29 cellular contexts compared by ENCODE assay signal in genomic region chr4:154858166-154858565, GRCh38.
"Had no signal": no experiment of that assay in that cellular context is flagged by ENCODE, and none has a peak within 500 bp of the region (broad histone marks: within the 10 kb centered on the region; RNA-seq: fewer than 3 reads in every experiment).

No MANE protein-coding gene starts in this region.

- H3K4me1 Mint-ChIP-seq: mesothelial cell of epicardium; naive B cell; natural killer cell; nephron progenitor cell; neural progenitor cell; stimulated activated naive B cell treated with anti-CD40 and anti-IgM and Interleukin-4, amounts not matched to agents 10 μg/mL and 1 μg/mL and 100 μg/mL, for 72 hours had no signal

- H3K4me1 ChIP-seq: lower lobe of right lung, neural progenitor cell, parathyroid adenoma, psoas muscle, right atrium auricular region, suprapubic skin, tibial nerve, upper lobe of left lung, vagina had no signal

- H3K27me3 Mint-ChIP-seq: naive B cell; stimulated activated naive B cell treated with anti-CD40 and anti-IgM and Interleukin-4, amounts not matched to agents 10 μg/mL and 1 μg/mL and 100 μg/mL, for 72 hours; stimulated activated naive CD8-positive, alpha-beta T cell treated with anti-CD3 and anti-CD28 coated beads, Interleukin-15, Interleukin-2, amounts not matched to agents 100 ng/mL and 50 ng/mL, for 24 hours had no signal

- H3K36me3 ChIP-seq: lower lobe of right lung, neural progenitor cell, neutrophil, right atrium auricular region, suprapubic skin, thoracic aorta, tibial nerve, upper lobe of left lung, vagina had no signal

- H3K27ac Mint-ChIP-seq: mesothelial cell of epicardium; naive B cell; natural killer cell; nephron progenitor cell; neural progenitor cell; stimulated activated naive B cell treated with anti-CD40 and anti-IgM and Interleukin-4, amounts not matched to agents 10 μg/mL and 1 μg/mL and 100 μg/mL, for 72 hours; stimulated activated naive CD8-positive, alpha-beta T cell treated with anti-CD3 and anti-CD28 coated beads, Interleukin-15, Interleukin-2, amounts not matched to agents 100 ng/mL and 50 ng/mL, for 24 hours had no signal

- H3K9me3 ChIP-seq: neutrophil, psoas muscle, vagina had no signal

- H3K4me2 ChIP-seq: neural progenitor cell had no signal

- H3K9ac ChIP-seq: neural progenitor cell, parathyroid adenoma had no signal

- ATAC-seq: left cardiac atrium; left lobe of liver; lower lobe of right lung; natural killer cell; psoas muscle; sciatic nerve; stimulated activated naive B cell treated with anti-CD40 and anti-IgM and Interleukin-4, amounts not matched to agents 10 μg/mL and 1 μg/mL and 100 μg/mL, for 72 hours had no signal

- DNase-seq: hippocampal formation; kidney glomerular epithelial cell; left cardiac atrium; lower lobe of right lung; mesendoderm; naive B cell; natural killer cell; nephron progenitor cell; occipital lobe; psoas muscle; stimulated activated CD4-positive, alpha-beta T cell treated with anti-CD3 and anti-CD28 coated beads, Interleukin-12 subunit alpha, Interleukin-12 subunit beta, amount 100 ng/mL, for 4 hours; stimulated activated CD4-positive, alpha-beta T cell treated with anti-CD3 and anti-CD28 coated beads, Interleukin-15, amount 100 ng/mL, for 24 hours; stimulated activated CD4-positive, alpha-beta T cell treated with anti-CD3 and anti-CD28 coated beads, Interleukin-2, amount 100 ng/mL, for 24 hours; stimulated activated CD4-positive, alpha-beta T cell treated with anti-CD3 and anti-CD28 coated beads, Interleukin-4, amount 100 ng/mL, for 1 hour; stimulated activated naive B cell treated with anti-CD40 and anti-IgM and Interleukin-4, amounts not matched to agents 10 μg/mL and 1 μg/mL and 100 μg/mL, for 72 hours; upper lobe of left lung had no signal

- H3K79me2 ChIP-seq: parathyroid adenoma had no signal

- H3K36me3 Mint-ChIP-seq: mesothelial cell of epicardium; natural killer cell; neural progenitor cell; stimulated activated naive B cell treated with anti-CD40 and anti-IgM and Interleukin-4, amounts not matched to agents 10 μg/mL and 1 μg/mL and 100 μg/mL, for 72 hours had no signal

- H3K27me3 ChIP-seq: neural progenitor cell, neutrophil, right atrium auricular region, suprapubic skin, tibial nerve, upper lobe of left lung, vagina had no signal

- H3K4me3 Mint-ChIP-seq: mesothelial cell of epicardium; naive B cell; natural killer cell; nephron progenitor cell; neural progenitor cell; stimulated activated naive B cell treated with anti-CD40 and anti-IgM and Interleukin-4, amounts not matched to agents 10 μg/mL and 1 μg/mL and 100 μg/mL, for 72 hours; stimulated activated naive CD8-positive, alpha-beta T cell treated with anti-CD3 and anti-CD28 coated beads, Interleukin-15, Interleukin-2, amounts not matched to agents 100 ng/mL and 50 ng/mL, for 24 hours had no signal

- H3K27ac ChIP-seq: lower lobe of right lung, neural progenitor cell, neutrophil, parathyroid adenoma, psoas muscle, right atrium auricular region, skin epidermis, suprapubic skin, thoracic aorta, tibial nerve, upper lobe of left lung, vagina had no signal

- H2AFZ ChIP-seq: neural progenitor cell, parathyroid adenoma had no signal

- H3K4me3 ChIP-seq: lower lobe of right lung, neural progenitor cell, psoas muscle, right atrium auricular region, skin epidermis, suprapubic skin, thoracic aorta, tibial nerve, upper lobe of left lung, vagina had no signal
